In the genomic region with DNA sequence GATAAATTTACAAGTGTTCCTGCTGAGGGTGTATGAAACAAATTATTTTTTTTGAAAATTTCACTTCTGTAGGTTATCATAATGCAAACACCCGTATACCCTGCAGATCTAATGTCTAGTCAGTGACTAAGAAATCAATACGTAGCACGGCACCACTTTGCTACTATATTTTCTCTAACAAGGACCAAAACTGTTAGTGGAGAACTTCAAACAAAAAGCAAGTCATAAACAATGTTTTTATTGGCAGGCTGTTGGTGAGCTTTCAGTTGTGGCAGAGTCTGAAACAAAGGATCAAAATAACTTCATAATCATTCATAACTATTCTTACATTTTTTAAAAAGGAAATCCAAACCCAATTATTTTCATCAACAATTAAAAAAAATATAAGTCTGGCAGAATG, we compare ENCODE assay signal across 23 cellular contexts.
"Had no signal": no experiment of that assay in that cellular context is flagged by ENCODE, and none has a peak within 500 bp of the region (broad histone marks: within the 10 kb centered on the region; RNA-seq: fewer than 3 reads in every experiment).

No MANE protein-coding gene starts in this region.

- H3K9me3 Mint-ChIP-seq: activated naive CD4-positive, alpha-beta T cell treated with anti-CD3 and anti-CD28 coated beads, Interleukin-2, amount 50 U/mL, for 72 hours; activated T-cell treated with anti-CD3 and anti-CD28 coated beads, Interleukin-2, amount 50 U/mL, for 24 hours; activated T-helper 1 cell treated with anti-CD3 and anti-CD28 coated beads, Interleukin-12 subunit alpha, Interleukin-12 subunit beta, Interleukin-2, Interleukin-4 antibody, amounts not matched to agents 30 ng/mL and 10 ng/mL and 1 ng/mL, durations not matched to agents 14 hours and 24 hours and 36 hours; T-helper 1 cell treated with Interleukin-12 subunit alpha and Interleukin-12 subunit beta and Interleukin-4 antibody, amounts not matched to agents 30 μg/mL and 1 μg/mL, for 36 hours; WTC11 had no signal

- H3K27me3 Mint-ChIP-seq: activated CD8-positive, alpha-beta memory T cell treated with anti-CD3 and anti-CD28 coated beads, Interleukin-2, amount 10 ng/mL, durations not matched to agents 7 days and 5 days; activated naive CD8-positive, alpha-beta T cell treated with anti-CD3 and anti-CD28 coated beads, Interleukin-2, amount 50 U/mL, for 24 hours; activated T-cell treated with anti-CD3 and anti-CD28 coated beads, Interleukin-2, amount 50 U/mL, for 24 hours had no signal

- H3K9ac ChIP-seq: KMS-11 had no signal

- H3K4me3 ChIP-seq: PC-9 had no signal

- H3K27ac Mint-ChIP-seq: activated CD8-positive, alpha-beta memory T cell treated with anti-CD3 and anti-CD28 coated beads, Interleukin-2, amount 10 ng/mL, durations not matched to agents 7 days and 5 days; activated naive CD4-positive, alpha-beta T cell treated with anti-CD3 and anti-CD28 coated beads, Interleukin-2, amount 50 U/mL, for 72 hours; activated naive CD8-positive, alpha-beta T cell treated with anti-CD3 and anti-CD28 coated beads, Interleukin-2, amount 50 U/mL, for 24 hours; activated T-cell treated with anti-CD3 and anti-CD28 coated beads, Interleukin-2, amount 50 U/mL, for 24 hours; activated T-helper 1 cell treated with anti-CD3 and anti-CD28 coated beads, Interleukin-12 subunit alpha, Interleukin-12 subunit beta, Interleukin-2, Interleukin-4 antibody, amounts not matched to agents 30 ng/mL and 10 ng/mL and 1 ng/mL, durations not matched to agents 14 hours and 24 hours and 36 hours; T-helper 1 cell treated with Interleukin-12 subunit alpha and Interleukin-12 subunit beta and Interleukin-4 antibody, amounts not matched to agents 30 μg/mL and 1 μg/mL, for 36 hours; WTC11 had no signal

- H3K27ac ChIP-seq: KMS-11, PC-9 had no signal

- DNase-seq: activated CD4-positive, alpha-beta T cell treated with anti-CD3 and anti-CD28 coated beads for 48 hours; activated CD4-positive, alpha-beta T cell treated with anti-CD3 and anti-CD28 coated beads, Interleukin-2, amount 50 U/mL, for 4 hours; activated CD4-positive, CD25-positive, alpha-beta regulatory T cell treated with anti-CD3 and anti-CD28 coated beads, Interleukin-2, amount 50 U/mL, for 72 hours; activated CD8-positive, alpha-beta memory T cell treated with anti-CD3 and anti-CD28 coated beads, Interleukin-2, amount 10 ng/mL, durations not matched to agents 7 days and 5 days; activated effector memory CD4-positive, alpha-beta T cell treated with Interleukin-2 at 50 U/mL for 16 hours; activated naive CD4-positive, alpha-beta T cell; activated naive CD8-positive, alpha-beta T cell treated with anti-CD3 and anti-CD28 coated beads, Interleukin-2, amount 50 U/mL, for 24 hours; activated T-cell treated with anti-CD3 and anti-CD28 coated beads, Interleukin-2, amount 50 U/mL, for 24 hours; amygdala; cerebellar nuclear complex; MM.1S; NCI-H146; NCI-H187 treated with DMSO at 0.1 percent for 48 hours; NCI-H2081 treated with DMSO at 0.1 percent for 48 hours; NCI-H446; NCI-H524; PC-9; SHP77 treated with DMSO at 0.1 percent for 48 hours had no signal

- H3K4me3 Mint-ChIP-seq: activated CD8-positive, alpha-beta memory T cell treated with anti-CD3 and anti-CD28 coated beads, Interleukin-2, amount 10 ng/mL, durations not matched to agents 7 days and 5 days; activated naive CD8-positive, alpha-beta T cell treated with anti-CD3 and anti-CD28 coated beads, Interleukin-2, amount 50 U/mL, for 24 hours; activated T-cell treated with anti-CD3 and anti-CD28 coated beads, Interleukin-2, amount 50 U/mL, for 24 hours; activated T-helper 1 cell treated with anti-CD3 and anti-CD28 coated beads, Interleukin-12 subunit alpha, Interleukin-12 subunit beta, Interleukin-2, Interleukin-4 antibody, amounts not matched to agents 30 ng/mL and 10 ng/mL and 1 ng/mL, durations not matched to agents 14 hours and 24 hours and 36 hours; T-helper 1 cell treated with Interleukin-12 subunit alpha and Interleukin-12 subunit beta and Interleukin-4 antibody, amounts not matched to agents 30 μg/mL and 1 μg/mL, for 36 hours; WTC11 had no signal
